In genomic region chr4:154984148-154984547, GRCh38 we compare ENCODE assay signal across 12 cellular contexts.
DNase-seq lines count a peak whose midpoint lies in the region; ATAC-seq and TF ChIP-seq lines count a peak whose summit lies in the region.
"Had no signal": no experiment of that assay in that cellular context is flagged by ENCODE, and none has a peak within 500 bp of the region (broad histone marks: within the 10 kb centered on the region; RNA-seq: fewer than 3 reads in every experiment).

No MANE protein-coding gene starts in this region.

- in situ Hi-C loops in G401 (cut with HindIII; ENCODE audit: low sequenced_read_pairs), result no loop called here

- DNase-seq in GM20000 (ENCODE audit: low spot score) (peak; percentile 14), Kasumi-1 (lab: John Stamatoyannopoulos, UW) (peak; percentile 19 to 50), caudate nucleus (lab: John Stamatoyannopoulos, UW) (no peak), G401 (ENCODE audit: low spot score) (no peak), posterior vena cava (ENCODE audit: low spot score) (no peak), NCI-H1436 treated with DMSO at 0.1 percent for 48 hours (lab: John Stamatoyannopoulos, UW) (no peak)
- DNase-seq: adrenal gland, dorsolateral prefrontal cortex, EL, SK-N-SH had no signal

- TF ChIP-seq POLR2A in GM18505 (IDR thresholded peaks at IDR 0.05; ENCODE audit: borderline replicate concordance, extremely low read depth, insufficient read depth, insufficient read length), result no peak

- H3K27ac ChIP-seq in caudate nucleus (ENCODE audit: low read depth, low read length), result no peak overlapping the region
- H3K27ac ChIP-seq: adrenal gland, dorsolateral prefrontal cortex had no signal

- ATAC-seq in GM18505 (IDR thresholded peaks at IDR 0.05; ENCODE audit: unreplicated experiment) (peak; percentile 97), HG02973 (IDR thresholded peaks at IDR 0.05; ENCODE audit: unreplicated experiment) (peak; percentile 93)

- intact Hi-C loops in posterior vena cava (cut with DNase I), result no loop called here

- no peak for TF ChIP-seq CTCF in GM20000 (IDR thresholded peaks at IDR 0.05; ENCODE audit: extremely low read depth, missing control alignments)

Comparison
In these comparisons a context has a peak if more than half of its experiments do, and no peak if none do; other contexts are left out.
1. DNase-seq: peak in GM20000 (single experiment) and Kasumi-1 (2 of 2); none in caudate nucleus (0 of 61), G401 (single experiment), posterior vena cava (single experiment) and NCI-H1436 treated with DMSO at 0.1 percent for 48 hours (single experiment).